In the genomic region with DNA sequence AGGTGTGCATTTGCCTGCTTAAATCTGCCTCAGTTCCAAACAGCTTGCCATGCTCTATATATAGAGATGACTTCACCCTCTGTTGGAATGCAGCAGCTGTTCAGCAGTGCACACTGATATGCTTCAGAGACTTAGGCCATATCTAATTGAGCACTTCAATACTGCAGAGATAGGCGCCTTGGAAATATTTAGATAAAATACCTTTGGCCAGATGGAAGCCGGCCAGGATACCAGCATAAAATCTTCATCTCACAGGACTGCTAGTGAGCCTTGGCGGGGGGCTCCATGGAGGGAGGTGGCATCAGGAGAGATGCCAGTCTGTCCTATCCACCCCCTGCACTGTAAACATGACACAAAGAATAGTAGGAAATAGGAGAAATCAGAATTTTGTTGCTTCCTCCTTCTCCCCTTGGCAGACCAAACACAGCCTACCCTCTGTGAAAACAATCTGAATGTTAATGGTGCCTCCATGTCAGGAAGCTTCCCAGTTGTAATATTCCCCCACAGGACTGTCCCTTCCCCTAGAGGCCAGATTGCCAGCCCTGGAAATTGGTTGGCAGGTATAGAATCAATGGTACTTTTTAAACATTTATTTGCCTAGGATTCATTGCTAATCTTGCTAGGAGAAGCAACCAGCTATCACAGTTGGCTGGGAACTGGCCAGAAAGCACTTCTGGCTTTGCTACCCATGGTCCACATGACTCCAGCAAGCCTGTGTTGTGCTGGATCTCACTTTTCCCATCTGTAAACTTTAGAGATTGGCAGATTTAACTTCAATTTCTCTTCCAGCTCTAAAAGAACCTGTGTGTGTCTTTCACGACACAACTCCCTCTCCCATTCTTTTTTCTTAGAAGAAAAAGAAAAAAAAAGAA, we compare ENCODE assay signal across 1 cellular context.
TF ChIP-seq lines count a peak whose summit lies in the region.

No MANE protein-coding gene starts in this region.

TF ChIP-seq in IMR-90, 13 proteins besides CTCF, POLR2A, EP300 and RAD21 (continued from another document):
- TF ChIP-seq, protein P1, sequence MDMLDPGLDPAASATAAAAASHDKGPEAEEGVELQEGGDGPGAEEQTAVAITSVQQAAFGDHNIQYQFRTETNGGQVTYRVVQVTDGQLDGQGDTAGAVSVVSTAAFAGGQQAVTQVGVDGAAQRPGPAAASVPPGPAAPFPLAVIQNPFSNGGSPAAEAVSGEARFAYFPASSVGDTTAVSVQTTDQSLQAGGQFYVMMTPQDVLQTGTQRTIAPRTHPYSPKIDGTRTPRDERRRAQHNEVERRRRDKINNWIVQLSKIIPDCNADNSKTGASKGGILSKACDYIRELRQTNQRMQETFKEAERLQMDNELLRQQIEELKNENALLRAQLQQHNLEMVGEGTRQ (IDR thresholded peaks at IDR 0.05; ENCODE audit: low read depth, low read length): no peak
- TF ChIP-seq RCOR1 (IDR thresholded peaks at IDR 0.05; ENCODE audit: insufficient replicate concordance, low read length): no peak
- TF ChIP-seq FOS (IDR thresholded peaks at IDR 0.05; ENCODE audit: low read depth, low read length): no peak
- no peak for TF ChIP-seq CHD1 (IDR thresholded peaks at IDR 0.05; ENCODE audit: low read depth, low read length)
- no peak for TF ChIP-seq RFX5 (IDR thresholded peaks at IDR 0.05; ENCODE audit: low read depth, low read length)
- TF ChIP-seq BHLHE40 (IDR thresholded peaks at IDR 0.05; ENCODE audit: low read depth, low read length): no peak
TF ChIP-seq in IMR-90: peak in this region for 0.
